12 cellular contexts compared by ENCODE assay signal in genomic region chr21:38306407-38306806, GRCh38. TPM values are rescaled to one million over a fixed set of nuclear protein-coding genes. Genes with fewer than 3 reads are reported as not detected.
A peak's percentile ranks its signal among the peaks of the same experiment; 100 is the strongest.
DNase-seq lines count a peak whose midpoint lies in the region; ATAC-seq and TF ChIP-seq lines count a peak whose summit lies in the region.
"Had no signal": no experiment of that assay in that cellular context is flagged by ENCODE, and none has a peak within 500 bp of the region (broad histone marks: within the 10 kb centered on the region; RNA-seq: fewer than 3 reads in every experiment).

No MANE protein-coding gene starts in this region.

- H3F3A ChIP-seq in SK-N-SH (replicated peaks; ENCODE audit: insufficient read depth), result peaks cover 17% of the 10 kb centered on the region

- no peaks in the 10 kb centered on the region for H3K9me3 Mint-ChIP-seq in T-helper 1 cell treated with Interleukin-12 subunit alpha and Interleukin-12 subunit beta and Interleukin-4 antibody, amounts not matched to agents 30 μg/mL and 1 μg/mL, for 36 hours
- 0 out of 2 replicates have a peak, but pooled peaks cover 4% of the 10 kb centered on the region for H3K9me3 Mint-ChIP-seq in WTC11

- peaks cover 5% of the 10 kb centered on the region for H3K4me1 Mint-ChIP-seq in T-helper 1 cell treated with Interleukin-12 subunit alpha and Interleukin-12 subunit beta and Interleukin-4 antibody, amounts not matched to agents 30 μg/mL and 1 μg/mL, for 36 hours (ENCODE audit: low read depth)
- peaks cover 19% of the 10 kb centered on the region for H3K4me1 Mint-ChIP-seq in WTC11

- H3K36me3 ChIP-seq in SK-N-SH (replicated peaks in 1 of 2; ENCODE audit: control insufficient read depth in 1 of 2, insufficient read depth in 2 of 2, low read length in 1 of 2), result no peaks in the 10 kb centered on the region
- H3K36me3 ChIP-seq: prostate gland had no signal

- H3K9me3 ChIP-seq in SK-N-SH, result no peaks in the 10 kb centered on the region
- H3K9me3 ChIP-seq: prostate gland had no signal

- peak overlapping the region; percentile 46; the same call in 1 of the 2 replicates for H3K4me2 ChIP-seq in SK-N-SH

- H3K27ac ChIP-seq in SK-N-SH (ENCODE audit: low read depth in 2 of 2, low read length in 1 of 2), result peak overlapping the region in 1 of 2 experiments; percentile 85; a peak in 2 of 4 replicates
- H3K27ac ChIP-seq in skin epidermis, result peak overlapping the region in 15 of 21 experiments; percentile 0 to 86 (median 56)
- H3K27ac ChIP-seq: prostate gland had no signal

- H3K4me3 Mint-ChIP-seq in T-helper 1 cell treated with Interleukin-12 subunit alpha and Interleukin-12 subunit beta and Interleukin-4 antibody, amounts not matched to agents 30 μg/mL and 1 μg/mL, for 36 hours, result no peak overlapping the region
- H3K4me3 Mint-ChIP-seq in WTC11, result no peak overlapping the region

- peak overlapping the region; percentile 64 for H2AFZ ChIP-seq in SK-N-SH (ENCODE audit: low read depth)

- no peaks in the 10 kb centered on the region for H3K27me3 ChIP-seq in SK-N-SH (ENCODE audit: insufficient read depth)

- H3K4me1 ChIP-seq in SK-N-SH (ENCODE audit: control insufficient read depth in 1 of 2, insufficient read depth in 2 of 2, low read depth in 1 of 2, low read length in 1 of 2), result 0 out of 4 replicates have a peak, but pooled peaks cover 0 to 5% of the 10 kb centered on the region in 2 experiments
- H3K4me1 ChIP-seq: prostate gland had no signal

- CTCF ChIA-PET in SK-N-SH (lab: Yijun Ruan, JAX) (interaction anchor here (0.8 to 1.1 kb wide), 2 partner anchors 10 to 595 kb away, joined by 3 to 4 read pairs; no protein-coding TSS in a partner anchor), WTC11 (lab: Charles Lee) (no interaction called here)

- 0 out of 4 replicates have a peak, but pooled peaks of 1 of the 2 experiments have one; percentile 14 for TF ChIP-seq EP300 in SK-N-SH (IDR thresholded peaks at IDR 0.05; ENCODE audit: borderline replicate concordance in 1 of 2, low read depth in 1 of 2, low read length in 1 of 2)

- no peak for DNase-seq in T-helper 1 cell
- no peak for DNase-seq in SK-N-SH
- peak; percentile 87 for DNase-seq in fibroblast of pulmonary artery (ENCODE audit: low read depth)
- DNase-seq in WTC11 (ENCODE audit: low spot score), result no peak
- no peak for DNase-seq in mucosa of gallbladder (ENCODE audit: low spot score)
- DNase-seq: effector memory CD4-positive, alpha-beta T cell; GOT3; NCI-H1105 had no signal

- H3K27me3 Mint-ChIP-seq in T-helper 1 cell treated with Interleukin-12 subunit alpha and Interleukin-12 subunit beta and Interleukin-4 antibody, amounts not matched to agents 30 μg/mL and 1 μg/mL, for 36 hours (ENCODE audit: low read depth), result no peaks in the 10 kb centered on the region
- H3K27me3 Mint-ChIP-seq in WTC11 (ENCODE audit: low read depth), result peaks cover 10% of the 10 kb centered on the region

- TF ChIP-seq CTCF in SK-N-SH (IDR thresholded peaks at IDR 0.05) (no peak), fibroblast of pulmonary artery (IDR thresholded peaks at IDR 0.05; ENCODE audit: low read length, missing control alignments) (no peak), WTC11 (IDR thresholded peaks at IDR 0.05) (no peak)

- no peak for ATAC-seq in WTC11
- no peak for ATAC-seq in GM19397 (IDR thresholded peaks at IDR 0.05; ENCODE audit: unreplicated experiment)

- peak overlapping the region; percentile 31 for H3K27ac Mint-ChIP-seq in T-helper 1 cell treated with Interleukin-12 subunit alpha and Interleukin-12 subunit beta and Interleukin-4 antibody, amounts not matched to agents 30 μg/mL and 1 μg/mL, for 36 hours
- no peak overlapping the region for H3K27ac Mint-ChIP-seq in WTC11

- H3K9me2 ChIP-seq in SK-N-SH, result no peaks in the 10 kb centered on the region

- no peaks in the 10 kb centered on the region for H3K79me2 ChIP-seq in SK-N-SH (ENCODE audit: insufficient read depth)

- WGBS in SK-N-SH (ENCODE audit: low lambda C conversion rate), result 19% methylated on average over 6 of the region's 6 CpGs

- no peak for TF ChIP-seq RAD21 in SK-N-SH (IDR thresholded peaks at IDR 0.05; ENCODE audit: low read length)

- POLR2A ChIA-PET in SK-N-SH (lab: Yijun Ruan, JAX) (no interaction called here), WTC11 (lab: Charles Lee) (no interaction called here)

- H4K20me1 ChIP-seq in SK-N-SH (ENCODE audit: insufficient read depth), result no peaks in the 10 kb centered on the region

- H3K36me3 Mint-ChIP-seq in T-helper 1 cell treated with Interleukin-12 subunit alpha and Interleukin-12 subunit beta and Interleukin-4 antibody, amounts not matched to agents 30 μg/mL and 1 μg/mL, for 36 hours (ENCODE audit: low read depth), result no peaks in the 10 kb centered on the region
- H3K36me3 Mint-ChIP-seq in WTC11, result no peaks in the 10 kb centered on the region

- H3K4me3 ChIP-seq in SK-N-SH (ENCODE audit: low read depth in 2 of 2, low read length in 1 of 2) (peak overlapping the region; percentile 21 to 25; a peak in 2 of 4 replicates), fibroblast of pulmonary artery (replicated peaks; ENCODE audit: low read depth, low read length) (no peak overlapping the region), skin epidermis (no peak overlapping the region)
- H3K4me3 ChIP-seq: prostate gland had no signal

- peak overlapping the region; percentile 42; the same call in 1 of the 2 replicates for H3K9ac ChIP-seq in SK-N-SH

TF ChIP-seq in SK-N-SH, 30 proteins besides CTCF, POLR2A, EP300 and RAD21 (continues in another document):
- TF ChIP-seq FOXJ3 (CRISPR knock-in tag; IDR thresholded peaks at IDR 0.05), result no peak
- TF ChIP-seq USF1 (IDR thresholded peaks at IDR 0.05; ENCODE audit: borderline replicate concordance, low read depth), result no peak
- TF ChIP-seq SMC3 (IDR thresholded peaks at IDR 0.05; ENCODE audit: low read depth, low read length), result no peak
- TF ChIP-seq FOSL2 (IDR thresholded peaks at IDR 0.05; ENCODE audit: borderline replicate concordance, low read depth), result no peak
- 0 out of 2 replicates have a peak, but pooled peaks have one; percentile 7 for TF ChIP-seq NFIC (IDR thresholded peaks at IDR 0.05; ENCODE audit: borderline replicate concordance)
- peak; percentile 28 for TF ChIP-seq TCF12 (IDR thresholded peaks at IDR 0.05)
- TF ChIP-seq, protein P1, sequence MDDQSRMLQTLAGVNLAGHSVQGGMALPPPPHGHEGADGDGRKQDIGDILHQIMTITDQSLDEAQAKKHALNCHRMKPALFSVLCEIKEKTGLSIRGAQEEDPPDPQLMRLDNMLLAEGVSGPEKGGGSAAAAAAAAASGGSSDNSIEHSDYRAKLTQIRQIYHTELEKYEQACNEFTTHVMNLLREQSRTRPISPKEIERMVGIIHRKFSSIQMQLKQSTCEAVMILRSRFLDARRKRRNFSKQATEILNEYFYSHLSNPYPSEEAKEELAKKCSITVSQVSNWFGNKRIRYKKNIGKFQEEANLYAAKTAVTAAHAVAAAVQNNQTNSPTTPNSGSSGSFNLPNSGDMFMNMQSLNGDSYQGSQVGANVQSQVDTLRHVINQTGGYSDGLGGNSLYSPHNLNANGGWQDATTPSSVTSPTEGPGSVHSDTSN (IDR thresholded peaks at IDR 0.05), result peak; percentile 52; the same call in 1 of the 2 replicates
- TF ChIP-seq YY1 (IDR thresholded peaks at IDR 0.05; ENCODE audit: low read depth), result no peak
- TF ChIP-seq EZH2phosphoT487 (IDR thresholded peaks at IDR 0.05; ENCODE audit: borderline replicate concordance, low read depth), result no peak
- TF ChIP-seq NRF1 (IDR thresholded peaks at IDR 0.05; ENCODE audit: low read depth, low read length), result no peak
- TF ChIP-seq POLR2AphosphoS5 (IDR thresholded peaks at IDR 0.05; ENCODE audit: low read depth, low read length), result no peak

TF ChIP-seq in WTC11, 78 proteins besides CTCF, POLR2A, EP300 and RAD21:
- no peak for TF ChIP-seq CREM (CRISPR knock-in tag; IDR thresholded peaks at IDR 0.05)
- TF ChIP-seq SP1 (CRISPR knock-in tag; conservative IDR thresholded peaks at IDR 0.05), result no peak
- no peak for TF ChIP-seq ZSCAN18 (CRISPR knock-in tag; IDR thresholded peaks at IDR 0.05)
- no peak for TF ChIP-seq MLX (CRISPR knock-in tag; IDR thresholded peaks at IDR 0.05)

RNA-seq across cellular contexts. Expression of gene KCNJ15, which starts 49.6 kb away (rescaled TPM):
- 0.02 and 0.03 TPM in 2 replicates for polyA plus RNA-seq in SK-N-SH (2012; rRNA removed)
- 0.06 and 0.08 TPM in 2 replicates for polyA plus RNA-seq in SK-N-SH (2012; cell fraction: cytosol; rRNA removed)
- polyA plus RNA-seq in SK-N-SH (2012; cell fraction: nucleus; rRNA removed), result 0.04 TPM in 1 of 2 replicates, not detected in the other
- total RNA-seq in WTC11 (2021) (0.14 to 0.57 TPM in 2 of 3 replicates, not detected in the other), mucosa of gallbladder (158 TPM)

Comparison
In these comparisons a context has a peak if more than half of its experiments do, and no peak if none do; other contexts are left out.
1. H3K4me3 ChIP-seq: peak in SK-N-SH (2 of 2); none in fibroblast of pulmonary artery (single experiment) and skin epidermis (0 of 7).
2. RNA of gene KCNJ15, which starts 49.6 kb away (total RNA-seq): 158 TPM in mucosa of gallbladder (single experiment); 0.14 to 0.57 TPM in WTC11; every median in the first group is over 100 times any median in the second.